Comparison of ENCODE assay signal across 12 cellular contexts in the genomic region with DNA sequence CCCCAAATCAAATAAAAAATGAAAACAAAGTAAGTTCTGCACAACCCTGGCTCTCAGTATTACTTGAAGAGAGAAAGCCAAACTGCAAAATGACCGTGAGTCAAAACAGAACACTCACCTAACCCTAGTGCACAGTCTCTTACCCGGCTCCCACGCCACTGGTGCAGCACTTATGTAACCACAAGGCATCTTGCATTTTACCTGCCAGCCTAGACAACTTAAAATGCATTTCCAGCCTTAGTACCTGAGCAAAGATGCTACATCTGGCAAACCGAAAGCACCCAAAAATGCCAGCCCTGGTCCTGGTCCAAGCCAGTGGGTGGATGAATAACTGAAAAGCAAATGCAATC. TPM values are rescaled to one million over a fixed set of nuclear protein-coding genes. Genes with fewer than 3 reads are reported as not detected.
DNase-seq lines count a peak whose midpoint lies in the region; ATAC-seq, FAIRE-seq and TF ChIP-seq lines count a peak whose summit lies in the region.
"Had no signal": no experiment of that assay in that cellular context is flagged by ENCODE, and none has a peak within 500 bp of the region (broad histone marks: within the 10 kb centered on the region; RNA-seq: fewer than 3 reads in every experiment).

No MANE protein-coding gene starts in this region.

- H3K4me3 Mint-ChIP-seq in activated naive CD4-positive, alpha-beta T cell treated with anti-CD3 and anti-CD28 coated beads, Interleukin-2, amount 50 U/mL, for 24 hours: peak overlapping the region; percentile 69

- DNase-seq in GM13976 (ENCODE audit: low spot score): peak; percentile 51
- peak; percentile 19 for DNase-seq in activated CD4-positive, CD25-positive, alpha-beta regulatory T cell treated with anti-CD3 and anti-CD28 coated beads, Interleukin-2, amount 50 U/mL, for 16 hours (ENCODE audit: low read depth, low spot score)
- peak; percentile 59 for DNase-seq in stimulated activated CD4-positive, alpha-beta T cell treated with anti-CD3 and anti-CD28 coated beads, Interleukin-4, amount 100 ng/mL, for 1 hour
- DNase-seq in GM12892 (ENCODE audit: insufficient read length): no peak
- no peak for DNase-seq in COLO668 (lab: John Stamatoyannopoulos, UW; ENCODE audit: unreplicated experiment)
- DNase-seq: dermis blood vessel endothelial cell had no signal

- peaks cover 52% of the 10 kb centered on the region for H3K36me3 Mint-ChIP-seq in activated naive CD4-positive, alpha-beta T cell treated with anti-CD3 and anti-CD28 coated beads, Interleukin-2, amount 50 U/mL, for 24 hours

- H3K27ac Mint-ChIP-seq in activated naive CD4-positive, alpha-beta T cell treated with anti-CD3 and anti-CD28 coated beads, Interleukin-2, amount 50 U/mL, for 24 hours: peak overlapping the region; percentile 92

- TF ChIP-seq CTCF in GM13976 (IDR thresholded peaks at IDR 0.05; ENCODE audit: borderline replicate concordance, control extremely low read depth, extremely low read depth, insufficient read depth, missing control alignments): no peak

- no peak for ATAC-seq in GM18861 (IDR thresholded peaks at IDR 0.05; ENCODE audit: unreplicated experiment)
- ATAC-seq in HG02610 (IDR thresholded peaks at IDR 0.05; ENCODE audit: unreplicated experiment): no peak

- H3K4me1 Mint-ChIP-seq in activated naive CD4-positive, alpha-beta T cell treated with anti-CD3 and anti-CD28 coated beads, Interleukin-2, amount 50 U/mL, for 24 hours: peaks cover 81% of the 10 kb centered on the region

- in situ Hi-C loops in GM13976 (cut with MboI; ENCODE audit: low sequenced_read_pairs, unreplicated experiment): no loop called here

- no peaks in the 10 kb centered on the region for H3K27me3 Mint-ChIP-seq in activated naive CD4-positive, alpha-beta T cell treated with anti-CD3 and anti-CD28 coated beads, Interleukin-2, amount 50 U/mL, for 24 hours

- no peak for FAIRE-seq in GM12892 (lab: Jason Lieb, UNC)

- no peaks in the 10 kb centered on the region for H3K9me3 Mint-ChIP-seq in activated naive CD4-positive, alpha-beta T cell treated with anti-CD3 and anti-CD28 coated beads, Interleukin-2, amount 50 U/mL, for 24 hours

- TF ChIP-seq POLR2A in GM12892 (IDR thresholded peaks at IDR 0.05; ENCODE audit: low read depth, low read length): no peak

RNA-seq across cellular contexts. Expression of a gene that starts 12.4 kb away (rescaled TPM):
- 0.11 TPM for polyA plus RNA-seq in GM12892 (2012; ENCODE audit: missing spikeins)
- polyA plus RNA-seq: fibroblast of lung had no signal

RNA-seq across cellular contexts. Expression of a gene that starts 25.4 kb away (rescaled TPM):
- polyA plus RNA-seq in GM12892 (2012; ENCODE audit: missing spikeins): not detected
- polyA plus RNA-seq: BJ, fibroblast of lung, hepatocyte had no signal

Comparison
In these comparisons a context has a peak if more than half of its experiments do, and no peak if none do; other contexts are left out.
1. DNase-seq: peak in GM13976 (single experiment), activated CD4-positive, CD25-positive, alpha-beta regulatory T cell treated with anti-CD3 and anti-CD28 coated beads, Interleukin-2, amount 50 U/mL, for 16 hours (single experiment) and stimulated activated CD4-positive, alpha-beta T cell treated with anti-CD3 and anti-CD28 coated beads, Interleukin-4, amount 100 ng/mL, for 1 hour (single experiment); none in GM12892 (single experiment) and COLO668 (single experiment).